Comparison of ENCODE assay signal across 1 cellular context in genomic region chr12:19440019-19440858, GRCh38.
TF ChIP-seq lines count a peak whose summit lies in the region.

No MANE protein-coding gene starts in this region.

TF ChIP-seq in WTC11, 78 proteins besides CTCF, POLR2A, EP300 and RAD21 (continued from another document):
- TF ChIP-seq HMGXB4 (CRISPR knock-in tag; IDR thresholded peaks at IDR 0.05), result peak; percentile 93
- TF ChIP-seq NFE2L1 (CRISPR knock-in tag; IDR thresholded peaks at IDR 0.05), result no peak
